19 cellular contexts compared by ENCODE assay signal in genomic region chr14:92709340-92710000, GRCh38. TPM values are rescaled to one million over a fixed set of nuclear protein-coding genes. Genes with fewer than 3 reads are reported as not detected.
DNase-seq lines count a peak whose midpoint lies in the region; ATAC-seq, FAIRE-seq and TF ChIP-seq lines count a peak whose summit lies in the region.
"Had no signal": no experiment of that assay in that cellular context is flagged by ENCODE, and none has a peak within 500 bp of the region (broad histone marks: within the 10 kb centered on the region; RNA-seq: fewer than 3 reads in every experiment).

No MANE protein-coding gene starts in this region.

- intact Hi-C loops in HepG2 (cut with micrococcal nuclease; ENCODE audit: unreplicated experiment), result no loop called here
- intact Hi-C loops in right lobe of liver (cut with DNase I), result no loop called here
- intact Hi-C loops in esophagus muscularis mucosa (cut with DNase I), result no loop called here
- intact Hi-C loops in lower lobe of right lung (cut with DNase I), result no loop called here

- CTCF ChIA-PET in HepG2 (lab: Yijun Ruan, JAX; ENCODE audit: low intra/inter-chr PET ratio, low total read pairs), result interaction anchor here (1.5 kb wide), 1 partner anchor 75 kb away, joined by 5 read pairs; no protein-coding TSS in a partner anchor

- peaks cover 29% of the 10 kb centered on the region for H3K36me3 Mint-ChIP-seq in mesothelial cell of epicardium

- TF ChIP-seq CTCF in HepG2 (CRISPR knock-in tag; IDR thresholded peaks at IDR 0.05) (no peak), right lobe of liver (IDR thresholded peaks at IDR 0.05) (no peak), coronary artery (IDR thresholded peaks at IDR 0.05) (no peak), mesothelial cell of epicardium (IDR thresholded peaks at IDR 0.05; ENCODE audit: unreplicated experiment) (no peak), esophagus muscularis mucosa (IDR thresholded peaks at IDR 0.05) (no peak), lower lobe of right lung (IDR thresholded peaks at IDR 0.05) (no peak)

- H3K4me3 ChIP-seq in HepG2 (replicated peaks in 1 of 3; ENCODE audit: insufficient read depth in 1 of 3, low read depth in 2 of 3, low read length in 3 of 3) (no peak overlapping the region), right lobe of liver (no peak overlapping the region), coronary artery (no peak overlapping the region), esophagus muscularis mucosa (no peak overlapping the region), lower lobe of right lung (no peak overlapping the region)
- H3K4me3 ChIP-seq: HAP-1, MG63 had no signal

- H3K27me3 ChIP-seq in HepG2 (ENCODE audit: control insufficient read depth in 1 of 2, insufficient read depth in 2 of 2, low read length in 2 of 2), result no peaks in the 10 kb centered on the region
- no peaks in the 10 kb centered on the region for H3K27me3 ChIP-seq in right lobe of liver
- H3K27me3 ChIP-seq in esophagus muscularis mucosa, result no peaks in the 10 kb centered on the region
- no peaks in the 10 kb centered on the region for H3K27me3 ChIP-seq in lower lobe of right lung (ENCODE audit: low read depth)
- H3K27me3 ChIP-seq: MG63 had no signal

- H3K27me3 Mint-ChIP-seq in mesothelial cell of epicardium (ENCODE audit: low read depth), result no peaks in the 10 kb centered on the region

- TF ChIP-seq POLR2A in HepG2 (IDR thresholded peaks at IDR 0.05; ENCODE audit: insufficient read depth in 1 of 2, low read depth in 2 of 2, low read length in 2 of 2), result no peak
- no peak for TF ChIP-seq POLR2A in right lobe of liver (IDR thresholded peaks at IDR 0.05)
- TF ChIP-seq POLR2A in esophagus muscularis mucosa (IDR thresholded peaks at IDR 0.05; ENCODE audit: low read depth), result no peak

- TF ChIP-seq RAD21 in HepG2 (CRISPR knock-in tag; IDR thresholded peaks at IDR 0.05), result no peak

- H3K4me1 ChIP-seq in HepG2 (ENCODE audit: insufficient read depth, low read length), result peaks cover 13% of the 10 kb centered on the region
- H3K4me1 ChIP-seq in right lobe of liver, result no peaks in the 10 kb centered on the region
- no peaks in the 10 kb centered on the region for H3K4me1 ChIP-seq in esophagus muscularis mucosa
- no peaks in the 10 kb centered on the region for H3K4me1 ChIP-seq in lower lobe of right lung
- H3K4me1 ChIP-seq: HAP-1 had no signal

- ATAC-seq in HepG2, result no peak
- no peak for ATAC-seq in right lobe of liver
- ATAC-seq in HG03135 (IDR thresholded peaks at IDR 0.05; ENCODE audit: unreplicated experiment), result no peak
- no peak for ATAC-seq in lower lobe of right lung

- TF ChIP-seq EP300 in HepG2 (IDR thresholded peaks at IDR 0.05; ENCODE audit: low read depth in 2 of 2, low read length in 2 of 2) (no peak), HepG2 (CRISPR knock-in tag; IDR thresholded peaks at IDR 0.05; ENCODE audit: borderline replicate concordance) (no peak), esophagus muscularis mucosa (IDR thresholded peaks at IDR 0.05) (no peak)

- in situ Hi-C loops in HepG2 (cut with HindIII; ENCODE audit: extremely low pct_ligation_motif_present, low pct_unique_long_range_greater_than_20kb), result no loop called here

- DNase-seq in HepG2 (ENCODE audit: low spot score) (no peak), right lobe of liver (no peak), coronary artery (ENCODE audit: low spot score) (peak; percentile 50), mesothelial cell of epicardium (ENCODE audit: low spot score in 2 of 2, unreplicated experiment in 2 of 2) (no peak), AG08395 (ENCODE audit: low spot score) (no peak), esophagus muscularis mucosa (ENCODE audit: extremely low spot score) (no peak), lower lobe of right lung (no peak)
- DNase-seq: 8988T, COR-L47, DMS153, NCI-H2029, NCI-H2171 treated with DMSO at 0.1 percent for 48 hours, NCI-H510A, SIG-M5 had no signal

- H2AFZ ChIP-seq in HepG2 (ENCODE audit: low read length), result no peak overlapping the region

- no TSS peak for BruUV-seq in HepG2 (replicated peaks; lab: Mats Ljungman, UMichigan)

- H3K9ac ChIP-seq in HepG2 (ENCODE audit: insufficient read depth, low read depth, low read length), result no peak overlapping the region
- H3K9ac ChIP-seq: KMS-11 had no signal

- no peaks in the 10 kb centered on the region for H3K9me3 Mint-ChIP-seq in mesothelial cell of epicardium

- H3K4me1 Mint-ChIP-seq in mesothelial cell of epicardium, result peaks cover 10% of the 10 kb centered on the region

- H3K79me2 ChIP-seq in HepG2 (ENCODE audit: insufficient read depth, low read length), result no peaks in the 10 kb centered on the region

- H3K4me2 ChIP-seq in HepG2 (ENCODE audit: low read depth, low read length), result no peak overlapping the region
- H3K4me2 ChIP-seq: KMS-11 had no signal

- no peak overlapping the region for H3K4me3 Mint-ChIP-seq in mesothelial cell of epicardium

- H3K9me3 ChIP-seq in HepG2 (ENCODE audit: low read length) (no peaks in the 10 kb centered on the region), right lobe of liver (no peaks in the 10 kb centered on the region), esophagus muscularis mucosa (no peaks in the 10 kb centered on the region), lower lobe of right lung (no peaks in the 10 kb centered on the region)
- H3K9me3 ChIP-seq: HAP-1, MG63 had no signal

- 91% methylated on average over 12 of the region's 13 CpGs for WGBS in HepG2 (ENCODE audit: low lambda C conversion rate)
- 86% methylated on average over 5 of the region's 13 CpGs for WGBS in right lobe of liver (ENCODE audit: insufficient coverage, low coverage, low lambda C conversion rate, missing lambda C conversion rate)
- 92% methylated on average over 13 of the region's 13 CpGs for WGBS in esophagus muscularis mucosa

- no peaks in the 10 kb centered on the region for H4K20me1 ChIP-seq in HepG2 (ENCODE audit: insufficient read depth, low read length)

- H3K27ac ChIP-seq in HepG2 (ENCODE audit: extremely low read length, insufficient read depth, low read length) (no peak overlapping the region), right lobe of liver (no peak overlapping the region), coronary artery (peak overlapping the region in 1 of 2 donors; percentile 20), esophagus muscularis mucosa (replicated peaks in 1 of 4) (no peak overlapping the region), lower lobe of right lung (no peak overlapping the region)
- H3K27ac ChIP-seq: C4-2B, KMS-11 had no signal

- peak overlapping the region; percentile 80 for H3K27ac Mint-ChIP-seq in mesothelial cell of epicardium

- peaks cover 5 to 7% of the 10 kb centered on the region in 2 experiments; a peak in 3 of 5 replicates for H3K36me3 ChIP-seq in HepG2 (replicated peaks in 1 of 2; ENCODE audit: control insufficient read depth in 1 of 2, insufficient read depth in 2 of 2, low read length in 2 of 2)
- peaks cover 0 to 35% (median 0%) of the 10 kb centered on the region in 4 donors for H3K36me3 ChIP-seq in right lobe of liver
- H3K36me3 ChIP-seq in esophagus muscularis mucosa, result peaks cover 27 to 95% (median 80%) of the 10 kb centered on the region in 4 donors
- peaks cover 91% of the 10 kb centered on the region for H3K36me3 ChIP-seq in lower lobe of right lung
- H3K36me3 ChIP-seq: HAP-1, MG63 had no signal

- FAIRE-seq in HepG2 (lab: Jason Lieb, UNC), result no peak

- POLR2A ChIA-PET in HepG2 (lab: Yijun Ruan, JAX), result interaction anchor here (1.2 kb wide), 1 partner anchor 39 kb away, joined by 4 read pairs; the partner anchor contains the start of gene LGMN

TF ChIP-seq in HepG2, 621 proteins besides CTCF, POLR2A, EP300 and RAD21 (continues in another document):
- TF ChIP-seq UBTF (CRISPR knock-in tag; IDR thresholded peaks at IDR 0.05), result no peak

RNA-seq across cellular contexts. Expression of gene LGMN, which starts 39.0 kb away (rescaled TPM):
- 10.4 and 28.9 TPM in 2 replicates for total RNA-seq in HepG2 (2016; rRNA removed; fragmentation: Illumina TruSeq; extraction: Trizol)
- 3.0 and 5.2 TPM in 2 replicates for total RNA-seq in HepG2 (2016; cell fraction: cytosol; rRNA removed; fragmentation: Illumina TruSeq; extraction: Trizol; ENCODE audit: low read depth)
- 10.1 and 29.2 TPM in 2 replicates for total RNA-seq in HepG2 (2016; cell fraction: insoluble cytoplasmic fraction; rRNA removed; fragmentation: Illumina TruSeq; extraction: Trizol)
- 6.4 and 6.6 TPM in 2 replicates for total RNA-seq in HepG2 (2016; cell fraction: membrane; rRNA removed; fragmentation: Illumina TruSeq; extraction: Trizol)
- total RNA-seq in HepG2 (2016; cell fraction: nucleus; rRNA removed; fragmentation: Illumina TruSeq; extraction: Trizol), result 26.8 and 34.0 TPM in 2 replicates
- 76.4 and 83.6 TPM in 2 replicates for polyA plus RNA-seq in HepG2 (2011; rRNA removed)
- 76.0 and 85.2 TPM in 2 replicates for polyA plus RNA-seq in HepG2 (2011; cell fraction: cytosol; rRNA removed)
- polyA plus RNA-seq in HepG2 (2011; cell fraction: nucleus; rRNA removed), result 50.5 and 61.9 TPM in 2 replicates
- 45.0 and 57.9 TPM in 2 replicates for polyA plus RNA-seq in HepG2 (2012)
- polyA plus RNA-seq in HepG2 (2016; cell fraction: cytosol; fragmentation: Illumina TruSeq; extraction: Trizol; ENCODE audit: low read depth), result 3.5 and 4.0 TPM in 2 replicates
- polyA plus RNA-seq in HepG2 (2016; cell fraction: insoluble cytoplasmic fraction; fragmentation: Illumina TruSeq; extraction: Trizol; ENCODE audit: low read depth), result 12.3 and 12.9 TPM in 2 replicates
- polyA plus RNA-seq in HepG2 (2016; cell fraction: membrane; fragmentation: Illumina TruSeq; extraction: Trizol; ENCODE audit: low read depth), result 4.3 and 4.4 TPM in 2 replicates
- polyA plus RNA-seq in HepG2 (2016; cell fraction: nucleus; fragmentation: Illumina TruSeq; extraction: Trizol; ENCODE audit: insufficient read depth, low read depth), result 46.4 and 49.9 TPM in 2 replicates
- 30.5 and 33.0 TPM in 2 replicates for polyA minus RNA-seq in HepG2 (2011; rRNA and poly(A)+ RNA removed; ENCODE audit: low replicate concordance)
- 17.5 and 19.4 TPM in 2 replicates for polyA minus RNA-seq in HepG2 (2011; cell fraction: cytosol; rRNA and poly(A)+ RNA removed)
- polyA minus RNA-seq in HepG2 (2011; cell fraction: nucleus; rRNA and poly(A)+ RNA removed), result 14.9 and 23.0 TPM in 2 replicates
- total RNA-seq in right lobe of liver, result 100 to 1,000 TPM in 1 of 6 experiments, 10 to 100 TPM in 5; 39.6 to 111 (median 49.3) TPM
- 52.2 to 54.2 TPM (median 52.5 TPM) in 3 replicates for total RNA-seq in mesothelial cell of epicardium
- 100 to 1,000 TPM in 1 of 4 donors, 10 to 100 TPM in 3; 64.2 to 110 (median 71.5) TPM for total RNA-seq in esophagus muscularis mucosa
- 158 TPM for total RNA-seq in lower lobe of right lung
